13 cellular contexts compared by ENCODE assay signal in genomic region chr18:9918016-9918680, GRCh38. TPM values are rescaled to one million over a fixed set of nuclear protein-coding genes. Genes with fewer than 3 reads are reported as not detected.
DNase-seq lines count a peak whose midpoint lies in the region; ATAC-seq and TF ChIP-seq lines count a peak whose summit lies in the region.
"Had no signal": no experiment of that assay in that cellular context is flagged by ENCODE, and none has a peak within 500 bp of the region (broad histone marks: within the 10 kb centered on the region; RNA-seq: fewer than 3 reads in every experiment).

No MANE protein-coding gene starts in this region.

- WGBS in SK-N-SH (ENCODE audit: low lambda C conversion rate), result 62% methylated on average over 2 of the region's 2 CpGs

- intact Hi-C loops in sciatic nerve (cut with DNase I), result no loop called here

- H3K36me3 ChIP-seq in SK-N-SH (replicated peaks in 1 of 2; ENCODE audit: control insufficient read depth in 1 of 2, insufficient read depth in 2 of 2, low read length in 1 of 2) (peaks cover 0 to 6% of the 10 kb centered on the region in 2 experiments), adipocyte (ENCODE audit: control insufficient read depth, insufficient read depth, low read length, severe bottlenecking) (no peaks in the 10 kb centered on the region), thoracic aorta (no peaks in the 10 kb centered on the region)

- H3K27me3 ChIP-seq in SK-N-SH (ENCODE audit: insufficient read depth) (no peaks in the 10 kb centered on the region), adipocyte (replicated peaks; ENCODE audit: control insufficient read depth, insufficient read depth, low read length) (no peaks in the 10 kb centered on the region), thoracic aorta (replicated peaks; ENCODE audit: insufficient read depth) (no peaks in the 10 kb centered on the region)

- peaks cover 90% of the 10 kb centered on the region for H3K79me2 ChIP-seq in SK-N-SH (ENCODE audit: insufficient read depth)

- peaks cover 85% of the 10 kb centered on the region for H4K20me1 ChIP-seq in SK-N-SH (ENCODE audit: insufficient read depth)

- DNase-seq in SK-N-SH (no peak), adipocyte (ENCODE audit: low read depth) (peak; percentile 34), hepatic stellate cell (ENCODE audit: low spot score) (peak; percentile 29), thoracic aorta (ENCODE audit: low spot score) (no peak), hippocampal formation (lab: John Stamatoyannopoulos, UW) (no peak), NCI-H146 (lab: John Stamatoyannopoulos, UW) (no peak), sciatic nerve (ENCODE audit: low spot score) (no peak)
- DNase-seq: effector CD8-positive, alpha-beta T cell; midbrain; stimulated activated CD4-positive, alpha-beta T cell treated with anti-CD3 and anti-CD28 coated beads, Interleukin-4, amount 100 ng/mL, for 24 hours; T1000 had no signal

- peak overlapping the region in 1 of 2 experiments; percentile 34; a peak in 2 of 4 replicates for H3K27ac ChIP-seq in SK-N-SH (ENCODE audit: low read depth in 2 of 2, low read length in 1 of 2)
- H3K27ac ChIP-seq in thoracic aorta, result peak overlapping the region in 1 of 2 donors; percentile 98

- TF ChIP-seq RAD21 in SK-N-SH (IDR thresholded peaks at IDR 0.05; ENCODE audit: low read length), result no peak

- CTCF ChIA-PET in SK-N-SH (lab: Yijun Ruan, JAX), result no interaction called here

- H3F3A ChIP-seq in SK-N-SH (replicated peaks; ENCODE audit: insufficient read depth), result peaks cover 25% of the 10 kb centered on the region

- H3K9ac ChIP-seq in SK-N-SH, result peak overlapping the region; percentile 6; the same call in 1 of the 2 replicates
- H3K9ac ChIP-seq in adipocyte (ENCODE audit: low read length), result no peak overlapping the region

- H3K9me2 ChIP-seq in SK-N-SH, result no peaks in the 10 kb centered on the region

- H3K4me2 ChIP-seq in SK-N-SH, result peak overlapping the region; percentile 43; the same call in 1 of the 2 replicates

- ATAC-seq in SK-N-SH treated with all-trans-retinoic acid at 6 μM for 48 hours (no peak), thoracic aorta (ENCODE audit: insufficient number of reproducible peaks, low FRiP score, low read depth) (no peak), sciatic nerve (no peak)

- POLR2A ChIA-PET in SK-N-SH (lab: Yijun Ruan, JAX), result no interaction called here

- H3K4me1 ChIP-seq in SK-N-SH (ENCODE audit: control insufficient read depth in 1 of 2, insufficient read depth in 2 of 2, low read depth in 1 of 2, low read length in 1 of 2) (peaks cover 15 to 26% of the 10 kb centered on the region in 2 experiments; a peak in 3 of 4 replicates), adipocyte (ENCODE audit: control insufficient read depth, insufficient read depth, low read length) (peaks cover 44% of the 10 kb centered on the region), thoracic aorta (ENCODE audit: control insufficient read depth in 1 of 2, low read depth in 2 of 2) (peaks cover 53 to 72% of the 10 kb centered on the region in 2 donors)

- no peak overlapping the region for H2AFZ ChIP-seq in SK-N-SH (ENCODE audit: low read depth)

- no peak for TF ChIP-seq EP300 in SK-N-SH (IDR thresholded peaks at IDR 0.05; ENCODE audit: borderline replicate concordance in 1 of 2, low read depth in 1 of 2, low read length in 1 of 2)

- H3K4me3 ChIP-seq in SK-N-SH (ENCODE audit: low read depth in 2 of 2, low read length in 1 of 2), result no peak overlapping the region
- H3K4me3 ChIP-seq in adipocyte (ENCODE audit: low read length), result peak overlapping the region; percentile 47
- peak overlapping the region; percentile 22 for H3K4me3 ChIP-seq in thoracic aorta

- H3K9me3 ChIP-seq in SK-N-SH, result no peaks in the 10 kb centered on the region
- no peaks in the 10 kb centered on the region for H3K9me3 ChIP-seq in adipocyte (ENCODE audit: control insufficient read depth, low read length)
- H3K9me3 ChIP-seq in thoracic aorta, result no peaks in the 10 kb centered on the region

- TF ChIP-seq CTCF in SK-N-SH (IDR thresholded peaks at IDR 0.05) (no peak), thoracic aorta (IDR thresholded peaks at IDR 0.05) (no peak)

TF ChIP-seq in SK-N-SH, 30 proteins besides CTCF, POLR2A, EP300 and RAD21:
- TF ChIP-seq FOXM1 (IDR thresholded peaks at IDR 0.05; ENCODE audit: low read depth) (no peak), EZH2phosphoT487 (IDR thresholded peaks at IDR 0.05; ENCODE audit: borderline replicate concordance, low read depth) (no peak), FOSL2 (IDR thresholded peaks at IDR 0.05; ENCODE audit: borderline replicate concordance, low read depth) (peak; percentile 39; the same call in 1 of the 2 replicates), GABPA (IDR thresholded peaks at IDR 0.05; ENCODE audit: low read depth) (no peak), CHD2 (IDR thresholded peaks at IDR 0.05; ENCODE audit: low read length, partially characterized antibody) (no peak), SMC3 (IDR thresholded peaks at IDR 0.05; ENCODE audit: low read depth, low read length) (no peak), GATA2 (CRISPR knock-in tag; IDR thresholded peaks at IDR 0.05) (no peak), SIN3A (IDR thresholded peaks at IDR 0.05; ENCODE audit: borderline replicate concordance, low read depth, low read length) (no peak), PBX3 (IDR thresholded peaks at IDR 0.05) (peak; percentile 12; the same call in 1 of the 2 replicates)

TF ChIP-seq in SK-N-SH treated with all-trans-retinoic acid at 6 μM for 48 hours, 23 proteins besides CTCF, POLR2A, EP300 and RAD21:
- TF ChIP-seq ESRRG (CRISPR knock-in tag; IDR thresholded peaks at IDR 0.05), result no peak
- TF ChIP-seq, protein P1, sequence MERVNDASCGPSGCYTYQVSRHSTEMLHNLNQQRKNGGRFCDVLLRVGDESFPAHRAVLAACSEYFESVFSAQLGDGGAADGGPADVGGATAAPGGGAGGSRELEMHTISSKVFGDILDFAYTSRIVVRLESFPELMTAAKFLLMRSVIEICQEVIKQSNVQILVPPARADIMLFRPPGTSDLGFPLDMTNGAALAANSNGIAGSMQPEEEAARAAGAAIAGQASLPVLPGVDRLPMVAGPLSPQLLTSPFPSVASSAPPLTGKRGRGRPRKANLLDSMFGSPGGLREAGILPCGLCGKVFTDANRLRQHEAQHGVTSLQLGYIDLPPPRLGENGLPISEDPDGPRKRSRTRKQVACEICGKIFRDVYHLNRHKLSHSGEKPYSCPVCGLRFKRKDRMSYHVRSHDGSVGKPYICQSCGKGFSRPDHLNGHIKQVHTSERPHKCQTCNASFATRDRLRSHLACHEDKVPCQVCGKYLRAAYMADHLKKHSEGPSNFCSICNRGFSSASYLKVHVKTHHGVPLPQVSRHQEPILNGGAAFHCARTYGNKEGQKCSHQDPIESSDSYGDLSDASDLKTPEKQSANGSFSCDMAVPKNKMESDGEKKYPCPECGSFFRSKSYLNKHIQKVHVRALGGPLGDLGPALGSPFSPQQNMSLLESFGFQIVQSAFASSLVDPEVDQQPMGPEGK (CRISPR knock-in tag; IDR thresholded peaks at IDR 0.05; ENCODE audit: borderline replicate concordance), result no peak
- TF ChIP-seq, protein P2, sequence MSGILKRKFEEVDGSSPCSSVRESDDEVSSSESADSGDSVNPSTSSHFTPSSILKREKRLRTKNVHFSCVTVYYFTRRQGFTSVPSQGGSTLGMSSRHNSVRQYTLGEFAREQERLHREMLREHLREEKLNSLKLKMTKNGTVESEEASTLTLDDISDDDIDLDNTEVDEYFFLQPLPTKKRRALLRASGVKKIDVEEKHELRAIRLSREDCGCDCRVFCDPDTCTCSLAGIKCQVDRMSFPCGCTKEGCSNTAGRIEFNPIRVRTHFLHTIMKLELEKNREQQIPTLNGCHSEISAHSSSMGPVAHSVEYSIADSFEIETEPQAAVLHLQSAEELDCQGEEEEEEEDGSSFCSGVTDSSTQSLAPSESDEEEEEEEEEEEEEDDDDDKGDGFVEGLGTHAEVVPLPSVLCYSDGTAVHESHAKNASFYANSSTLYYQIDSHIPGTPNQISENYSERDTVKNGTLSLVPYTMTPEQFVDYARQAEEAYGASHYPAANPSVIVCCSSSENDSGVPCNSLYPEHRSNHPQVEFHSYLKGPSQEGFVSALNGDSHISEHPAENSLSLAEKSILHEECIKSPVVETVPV (CRISPR knock-in tag; IDR thresholded peaks at IDR 0.05), result no peak
- TF ChIP-seq TOX (CRISPR knock-in tag; IDR thresholded peaks at IDR 0.05; ENCODE audit: borderline replicate concordance), result no peak
- TF ChIP-seq, protein P3, sequence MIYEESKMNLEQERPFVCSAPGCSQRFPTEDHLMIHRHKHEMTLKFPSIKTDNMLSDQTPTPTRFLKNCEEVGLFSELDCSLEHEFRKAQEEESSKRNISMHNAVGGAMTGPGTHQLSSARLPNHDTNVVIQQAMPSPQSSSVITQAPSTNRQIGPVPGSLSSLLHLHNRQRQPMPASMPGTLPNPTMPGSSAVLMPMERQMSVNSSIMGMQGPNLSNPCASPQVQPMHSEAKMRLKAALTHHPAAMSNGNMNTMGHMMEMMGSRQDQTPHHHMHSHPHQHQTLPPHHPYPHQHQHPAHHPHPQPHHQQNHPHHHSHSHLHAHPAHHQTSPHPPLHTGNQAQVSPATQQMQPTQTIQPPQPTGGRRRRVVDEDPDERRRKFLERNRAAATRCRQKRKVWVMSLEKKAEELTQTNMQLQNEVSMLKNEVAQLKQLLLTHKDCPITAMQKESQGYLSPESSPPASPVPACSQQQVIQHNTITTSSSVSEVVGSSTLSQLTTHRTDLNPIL (CRISPR knock-in tag; IDR thresholded peaks at IDR 0.05; ENCODE audit: low read depth), result no peak
- no peak for TF ChIP-seq ISL1 (CRISPR knock-in tag; IDR thresholded peaks at IDR 0.05)
- TF ChIP-seq TCF4 (CRISPR knock-in tag; IDR thresholded peaks at IDR 0.05; ENCODE audit: borderline replicate concordance), result no peak
- no peak for TF ChIP-seq ZC3H10 (CRISPR knock-in tag; IDR thresholded peaks at IDR 0.05)
- TF ChIP-seq ZNF70 (CRISPR knock-in tag; IDR thresholded peaks at IDR 0.05), result no peak
- TF ChIP-seq OSR1 (CRISPR knock-in tag; IDR thresholded peaks at IDR 0.05), result no peak
- no peak for TF ChIP-seq ARNTL (CRISPR knock-in tag; IDR thresholded peaks at IDR 0.05; ENCODE audit: borderline replicate concordance, low read depth)
- TF ChIP-seq ZNF565 (CRISPR knock-in tag; conservative IDR thresholded peaks at IDR 0.05; ENCODE audit: low read depth), result no peak

RNA-seq across cellular contexts. Expression of gene VAPA, which starts 4.3 kb away (rescaled TPM):
- polyA plus RNA-seq in SK-N-SH (2012; rRNA removed), result 109 and 129 TPM in 2 replicates
- 167 and 214 TPM in 2 replicates for polyA plus RNA-seq in SK-N-SH (2012; cell fraction: cytosol; rRNA removed)
- 25.1 and 62.3 TPM in 2 replicates for polyA plus RNA-seq in SK-N-SH (2012; cell fraction: nucleus; rRNA removed)
- total RNA-seq in thoracic aorta (100 to 1,000 TPM; 171 to 195 TPM), sciatic nerve (184 TPM)

RNA-seq across cellular contexts. Expression of gene TXNDC2, which starts 32.4 kb away (rescaled TPM):
- 0.06 and 0.07 TPM in 2 replicates for polyA plus RNA-seq in SK-N-SH (2012; rRNA removed)
- 0.08 TPM in 2 replicates for polyA plus RNA-seq in SK-N-SH (2012; cell fraction: cytosol; rRNA removed)
- polyA plus RNA-seq in SK-N-SH (2012; cell fraction: nucleus; rRNA removed), result 0.06 and 0.07 TPM in 2 replicates
- total RNA-seq in thoracic aorta (1 to 10 TPM in 1 of 2 donors, under 1 TPM in 1; 0.35 to 8.8 TPM), sciatic nerve (not detected)
- total RNA-seq: urinary bladder had no signal

Comparison
In these comparisons a context has a peak if more than half of its experiments do, and no peak if none do; other contexts are left out.
1. DNase-seq: peak in adipocyte (single experiment) and hepatic stellate cell (single experiment); none in SK-N-SH (single experiment), thoracic aorta (single experiment), hippocampal formation (0 of 2), NCI-H146 (single experiment) and sciatic nerve (single experiment).
2. H3K4me3 ChIP-seq: peak in adipocyte (single experiment) and thoracic aorta (single experiment); none in SK-N-SH (0 of 2).